ENCODE assay signal across 1 cellular context in genomic region chr6:20873425-20874190, GRCh38.
TF ChIP-seq lines count a peak whose summit lies in the region.

No MANE protein-coding gene starts in this region.

TF ChIP-seq in SK-N-SH treated with all-trans-retinoic acid at 6 μM for 48 hours, 23 proteins besides CTCF, POLR2A, EP300 and RAD21 (continued from another document):
- TF ChIP-seq ISL1 (CRISPR knock-in tag; IDR thresholded peaks at IDR 0.05) (no peak), ZFP30 (CRISPR knock-in tag; IDR thresholded peaks at IDR 0.05) (no peak), ZNF8 (CRISPR knock-in tag; IDR thresholded peaks at IDR 0.05) (no peak), ARNTL (CRISPR knock-in tag; IDR thresholded peaks at IDR 0.05; ENCODE audit: borderline replicate concordance, low read depth) (no peak), PATZ1 (CRISPR knock-in tag; IDR thresholded peaks at IDR 0.05; ENCODE audit: borderline replicate concordance) (no peak)
